20 cellular contexts compared by ENCODE assay signal in the genomic region with DNA sequence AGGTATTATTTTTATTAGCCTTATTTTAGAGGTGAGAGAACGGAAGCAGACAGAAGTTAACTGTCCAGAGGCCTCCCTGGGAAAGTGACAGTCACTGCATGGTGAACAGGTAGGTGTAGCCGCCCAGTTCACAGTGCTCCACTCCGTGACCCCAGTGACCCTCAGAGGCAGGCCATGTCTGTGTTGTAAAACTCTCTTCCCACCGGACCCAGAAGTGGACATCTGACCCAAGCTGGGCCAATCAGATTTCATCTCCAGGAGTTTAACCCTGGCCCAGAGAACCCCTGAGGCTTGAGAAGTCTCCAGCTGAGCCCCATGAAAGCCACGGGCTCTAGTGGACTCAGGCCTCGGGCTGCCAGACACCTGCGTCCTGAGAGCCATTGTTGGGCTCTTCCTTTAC.
DNase-seq lines count a peak whose midpoint lies in the region; ATAC-seq, FAIRE-seq and TF ChIP-seq lines count a peak whose summit lies in the region.
"Had no signal": no experiment of that assay in that cellular context is flagged by ENCODE, and none has a peak within 500 bp of the region (broad histone marks: within the 10 kb centered on the region; RNA-seq: fewer than 3 reads in every experiment).

No MANE protein-coding gene starts in this region.

- H3K27ac ChIP-seq in HepG2 (ENCODE audit: extremely low read length, insufficient read depth, low read length) (no peak overlapping the region), right lobe of liver (no peak overlapping the region), IMR-90 (ENCODE audit: insufficient read depth, low read length) (no peak overlapping the region), neural progenitor cell (no peak overlapping the region), testis (no peak overlapping the region)
- H3K27ac ChIP-seq: A549, GM23248 had no signal

- no peak overlapping the region for H4K5ac ChIP-seq in IMR-90 (ENCODE audit: low read depth, low read length)

- no peaks in the 10 kb centered on the region for H3K36me3 Mint-ChIP-seq in neural progenitor cell
- H3K36me3 Mint-ChIP-seq: CD4-positive, alpha-beta memory T cell had no signal

- peaks cover 18% of the 10 kb centered on the region for H3K4me1 Mint-ChIP-seq in neural progenitor cell
- H3K4me1 Mint-ChIP-seq: CD4-positive, alpha-beta memory T cell had no signal

- H3K36me3 ChIP-seq in HepG2 (replicated peaks in 1 of 2; ENCODE audit: control insufficient read depth in 1 of 2, insufficient read depth in 2 of 2, low read length in 2 of 2) (no peaks in the 10 kb centered on the region), right lobe of liver (no peaks in the 10 kb centered on the region), IMR-90 (ENCODE audit: control insufficient read depth, insufficient read depth, low read length) (no peaks in the 10 kb centered on the region), neural progenitor cell (no peaks in the 10 kb centered on the region), testis (ENCODE audit: low read depth, missing control alignments) (no peaks in the 10 kb centered on the region)

- H3K23ac ChIP-seq in IMR-90 (ENCODE audit: low read depth, low read length) = no peak overlapping the region

- intact Hi-C loops in HepG2 (cut with micrococcal nuclease; ENCODE audit: unreplicated experiment) (no loop called here), right lobe of liver (cut with DNase I) (no loop called here), IMR-90 (cut with micrococcal nuclease) (no loop called here), testis (cut with DNase I; ENCODE audit: low total_unique reads) (no loop called here)

- H3K56ac ChIP-seq in IMR-90 (ENCODE audit: extremely low read depth, insufficient read depth, low read length) = no peak overlapping the region

- H4K8ac ChIP-seq in IMR-90 (ENCODE audit: low read depth in 2 of 2, low read length in 2 of 2) = no peak overlapping the region

- H3K9me3 Mint-ChIP-seq in neural progenitor cell = peaks cover 5% of the 10 kb centered on the region
- H3K9me3 Mint-ChIP-seq: H9 had no signal

- in situ Hi-C loops in HepG2 (cut with HindIII; ENCODE audit: extremely low pct_ligation_motif_present, low pct_unique_long_range_greater_than_20kb) = no loop called here
- in situ Hi-C loops in IMR-90 (cut with MboI; ENCODE audit: low sequenced_read_pairs) = no loop called here

- H3K9me3 ChIP-seq in HepG2 (ENCODE audit: low read length) (no peaks in the 10 kb centered on the region), right lobe of liver (no peaks in the 10 kb centered on the region), IMR-90 (ENCODE audit: control insufficient read depth, insufficient read depth, low read length) (no peaks in the 10 kb centered on the region; the same call in 1 of the 2 replicates), neural progenitor cell (ENCODE audit: low read depth) (no peaks in the 10 kb centered on the region), testis (no peaks in the 10 kb centered on the region)
- H3K9me3 ChIP-seq: A549 had no signal

- no peaks in the 10 kb centered on the region for H4K20me1 ChIP-seq in HepG2 (ENCODE audit: insufficient read depth, low read length)
- H4K20me1 ChIP-seq in IMR-90 (ENCODE audit: insufficient read depth, low read length) = no peaks in the 10 kb centered on the region
- no peaks in the 10 kb centered on the region for H4K20me1 ChIP-seq in neural progenitor cell (ENCODE audit: low read depth)

- H3K4me3 Mint-ChIP-seq in neural progenitor cell = no peak overlapping the region
- H3K4me3 Mint-ChIP-seq: CD4-positive, alpha-beta memory T cell; H9 had no signal

- peaks cover 9% of the 10 kb centered on the region for H3F3A ChIP-seq in neural progenitor cell (ENCODE audit: low read depth)

- BruUV-seq in HepG2 (replicated peaks; lab: Mats Ljungman, UMichigan) (no TSS peak), IMR-90 (replicated peaks; lab: Mats Ljungman, UMichigan) (no TSS peak)

- dilution Hi-C loops in IMR-90 (cut with HindIII; ENCODE audit: low sequenced_read_pairs, unreplicated experiment) = no loop called here

- H2AFZ ChIP-seq in HepG2 (ENCODE audit: low read length) = no peak overlapping the region
- no peak overlapping the region for H2AFZ ChIP-seq in IMR-90 (replicated peaks; ENCODE audit: low read length, poor library complexity)
- no peak overlapping the region for H2AFZ ChIP-seq in neural progenitor cell (replicated peaks)
- H2AFZ ChIP-seq: GM23248 had no signal

- peak overlapping the region; percentile 5 for H2AK9ac ChIP-seq in IMR-90 (replicated peaks; ENCODE audit: low read depth, low read length, poor library complexity)

- no peak for FAIRE-seq in HepG2 (lab: Jason Lieb, UNC)
- FAIRE-seq: G401.6, GM12892 had no signal

- peaks cover 3% of the 10 kb centered on the region for H3K27me3 Mint-ChIP-seq in neural progenitor cell (ENCODE audit: insufficient read depth, low read depth)

- no peak overlapping the region for H2BK120ac ChIP-seq in IMR-90 (ENCODE audit: low read depth, low read length)

- no peak overlapping the region for H3K4ac ChIP-seq in IMR-90 (ENCODE audit: low read depth, low read length)

- H3K79me2 ChIP-seq in HepG2 (ENCODE audit: insufficient read depth, low read length) = no peaks in the 10 kb centered on the region
- H3K79me2 ChIP-seq in neural progenitor cell (ENCODE audit: low read depth) = no peaks in the 10 kb centered on the region

- WGBS in HepG2 (ENCODE audit: low lambda C conversion rate) = 37% methylated on average over 4 of the region's 7 CpGs
- WGBS in right lobe of liver (ENCODE audit: insufficient coverage, low coverage, low lambda C conversion rate, missing lambda C conversion rate) = 40% methylated on average over 1 of the region's 7 CpGs
- WGBS in IMR-90 (ENCODE audit: extremely low coverage in 2 of 2, insufficient read length in 1 of 2), 2 experiments = 82% methylated on average over 5 of the region's 7 CpGs; no CpG with 5 or more reads in 1 of the 2 experiments
- 92 to 94% methylated on average over 4 to 7 of the region's 7 CpGs for WGBS in testis, 2 donors

- H3K9ac ChIP-seq in HepG2 (ENCODE audit: insufficient read depth, low read depth, low read length) (no peak overlapping the region), IMR-90 (ENCODE audit: low read depth, low read length) (no peak overlapping the region), neural progenitor cell (no peak overlapping the region)
- H3K9ac ChIP-seq: GM23248 had no signal

- CTCF ChIA-PET in HepG2 (lab: Yijun Ruan, JAX; ENCODE audit: low intra/inter-chr PET ratio, low total read pairs) = no interaction called here
- CTCF ChIA-PET in IMR-90 (lab: Yijun Ruan, JAX) = no interaction called here

- H3K4me1 ChIP-seq in HepG2 (ENCODE audit: insufficient read depth, low read length) (peaks cover 27% of the 10 kb centered on the region), right lobe of liver (no peaks in the 10 kb centered on the region), IMR-90 (ENCODE audit: control insufficient read depth, insufficient read depth, low read length) (no peaks in the 10 kb centered on the region), neural progenitor cell (peaks cover 10% of the 10 kb centered on the region), testis (no peaks in the 10 kb centered on the region)
- H3K4me1 ChIP-seq: A549 had no signal

- H3K4me3 ChIP-seq in HepG2 (replicated peaks in 1 of 3; ENCODE audit: insufficient read depth in 1 of 3, low read depth in 2 of 3, low read length in 3 of 3) = peak overlapping the region in 2 of 3 experiments; percentile 6 to 38; a peak in 2 of 6 replicates
- H3K4me3 ChIP-seq in right lobe of liver = no peak overlapping the region
- H3K4me3 ChIP-seq in IMR-90 (ENCODE audit: insufficient read depth, low read depth, low read length) = no peak overlapping the region
- H3K4me3 ChIP-seq in neural progenitor cell = no peak overlapping the region
- no peak overlapping the region for H3K4me3 ChIP-seq in testis
- H3K4me3 ChIP-seq: A549, GM23248 had no signal

- H2BK5ac ChIP-seq in IMR-90 (ENCODE audit: low read depth, low read length, poor library complexity, severe bottlenecking) = no peak overlapping the region

- no peaks in the 10 kb centered on the region; a peak in 1 of 5 replicates for H3K27me3 ChIP-seq in HepG2 (ENCODE audit: control insufficient read depth in 1 of 2, insufficient read depth in 2 of 2, low read length in 2 of 2)
- no peaks in the 10 kb centered on the region for H3K27me3 ChIP-seq in right lobe of liver
- H3K27me3 ChIP-seq in IMR-90 (ENCODE audit: control insufficient read depth, insufficient read depth, low read length) = peaks cover 4% of the 10 kb centered on the region
- H3K27me3 ChIP-seq in neural progenitor cell = no peaks in the 10 kb centered on the region
- no peaks in the 10 kb centered on the region for H3K27me3 ChIP-seq in testis

- ATAC-seq in HepG2 (peak; percentile 88), right lobe of liver (no peak), IMR-90 (ENCODE audit: low read depth) (no peak), HG02884 (IDR thresholded peaks at IDR 0.05; ENCODE audit: unreplicated experiment) (no peak)
- ATAC-seq: A549, HCT116 had no signal

- H2BK20ac ChIP-seq in IMR-90 (ENCODE audit: low read depth, low read length) = no peak overlapping the region

- H3K4me2 ChIP-seq in HepG2 (ENCODE audit: low read depth, low read length) (peak overlapping the region; percentile 54), IMR-90 (ENCODE audit: low read depth, low read length) (no peak overlapping the region), neural progenitor cell (no peak overlapping the region)
- H3K4me2 ChIP-seq: A549 had no signal

- no peak overlapping the region for H2AK5ac ChIP-seq in IMR-90 (ENCODE audit: low read depth, low read length)

- DNase-seq in HepG2 (ENCODE audit: low spot score) (no peak), right lobe of liver (no peak), IMR-90 (no peak), neural progenitor cell (ENCODE audit: low spot score) (peak; percentile 45), NOMO-1 treated with dmso at 0.1 percent for 144 hours (lab: John Stamatoyannopoulos, UW; ENCODE audit: unreplicated experiment) (no peak), testis (no peak)
- DNase-seq: 8988T; C1 segment of cervical spinal cord; Calu3; CD4-positive, alpha-beta memory T cell; COR-L47; DMS53; DMS79 treated with DMSO at 0.1 percent for 48 hours; GM23248; H9 had no signal

- POLR2A ChIA-PET in HepG2 (lab: Yijun Ruan, JAX) (no interaction called here), IMR-90 (lab: Charles Lee; ENCODE audit: unreplicated experiment) (no interaction called here)

- no peak overlapping the region for H3K18ac ChIP-seq in IMR-90 (ENCODE audit: low read depth, low read length)

- H4K91ac ChIP-seq in IMR-90 (ENCODE audit: insufficient read depth, low read depth, low read length) = no peak overlapping the region

- peaks cover 4% of the 10 kb centered on the region; the same call in 1 of the 2 replicates for H3K9me1 ChIP-seq in IMR-90 (ENCODE audit: insufficient read depth, low read length)

- TF ChIP-seq RAD21 in HepG2 (CRISPR knock-in tag; IDR thresholded peaks at IDR 0.05) (no peak), IMR-90 (IDR thresholded peaks at IDR 0.05; ENCODE audit: low read length) (no peak)

- TF ChIP-seq EP300 in HepG2 (IDR thresholded peaks at IDR 0.05; ENCODE audit: low read depth in 2 of 2, low read length in 2 of 2) (no peak), HepG2 (CRISPR knock-in tag; IDR thresholded peaks at IDR 0.05; ENCODE audit: borderline replicate concordance) (no peak)

- H3K14ac ChIP-seq in IMR-90 (replicated peaks; ENCODE audit: low read depth, low read length) = no peak overlapping the region

- H3K79me1 ChIP-seq in IMR-90 (ENCODE audit: low read depth in 1 of 2, low read length in 2 of 2) = no peaks in the 10 kb centered on the region

- H2BK15ac ChIP-seq in IMR-90 (ENCODE audit: low read depth, low read length) = no peak overlapping the region

- TF ChIP-seq POLR2A in HepG2 (IDR thresholded peaks at IDR 0.05; ENCODE audit: insufficient read depth in 1 of 2, low read depth in 2 of 2, low read length in 2 of 2) (no peak), right lobe of liver (IDR thresholded peaks at IDR 0.05) (no peak), IMR-90 (IDR thresholded peaks at IDR 0.05; ENCODE audit: low read depth, low read length) (no peak), testis (IDR thresholded peaks at IDR 0.05) (no peak)

- TF ChIP-seq CTCF in HepG2 (CRISPR knock-in tag; IDR thresholded peaks at IDR 0.05) (no peak), right lobe of liver (IDR thresholded peaks at IDR 0.05) (no peak), IMR-90 (conservative IDR thresholded peaks at IDR 0.05; ENCODE audit: low read depth, low read length) (no peak), neural progenitor cell (IDR thresholded peaks at IDR 0.05) (no peak), testis (IDR thresholded peaks at IDR 0.05) (no peak)

- H3K27ac Mint-ChIP-seq in neural progenitor cell = no peak overlapping the region
- H3K27ac Mint-ChIP-seq: CD4-positive, alpha-beta memory T cell had no signal

Comparison
In these comparisons a context has a peak if more than half of its experiments do, and no peak if none do; other contexts are left out.
1. H3K4me3 ChIP-seq: peak in HepG2 (2 of 3); none in right lobe of liver (0 of 3), IMR-90 (single experiment), neural progenitor cell (single experiment) and testis (0 of 2).